ENCODE assay signal across 8 cellular contexts in genomic region chr9:91361294-91362201, GRCh38. TPM values are rescaled to one million over a fixed set of nuclear protein-coding genes. Genes with fewer than 3 reads are reported as not detected.
DNase-seq lines count a peak whose midpoint lies in the region; ATAC-seq, FAIRE-seq and TF ChIP-seq lines count a peak whose summit lies in the region.

A gene with protein sequence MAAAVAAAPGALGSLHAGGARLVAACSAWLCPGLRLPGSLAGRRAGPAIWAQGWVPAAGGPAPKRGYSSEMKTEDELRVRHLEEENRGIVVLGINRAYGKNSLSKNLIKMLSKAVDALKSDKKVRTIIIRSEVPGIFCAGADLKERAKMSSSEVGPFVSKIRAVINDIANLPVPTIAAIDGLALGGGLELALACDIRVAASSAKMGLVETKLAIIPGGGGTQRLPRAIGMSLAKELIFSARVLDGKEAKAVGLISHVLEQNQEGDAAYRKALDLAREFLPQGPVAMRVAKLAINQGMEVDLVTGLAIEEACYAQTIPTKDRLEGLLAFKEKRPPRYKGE (minus strand): TSS chr9:91361918. CDS start chr9:91361889, 29 bp downstream.

- FAIRE-seq in GM19239 (lab: Jason Lieb, UNC) = peak; percentile 66

- H3K9me3 Mint-ChIP-seq in CD4-positive, alpha-beta T cell = no peaks in the 10 kb centered on the region
- H3K9me3 Mint-ChIP-seq in endodermal cell = peaks cover 8% of the 10 kb centered on the region
- no peaks in the 10 kb centered on the region for H3K9me3 Mint-ChIP-seq in mesothelial cell of epicardium

- H3K4me1 ChIP-seq in NT2/D1 (ENCODE audit: insufficient read depth, insufficient read length) (peaks cover 5% of the 10 kb centered on the region), endodermal cell (ENCODE audit: control insufficient read depth, insufficient read depth, low read length) (peaks cover 2% of the 10 kb centered on the region)

- no peaks in the 10 kb centered on the region for H3K27me3 ChIP-seq in CD4-positive, alpha-beta T cell (ENCODE audit: control insufficient read depth, insufficient read depth, low read length)
- H3K27me3 ChIP-seq in NT2/D1 (ENCODE audit: insufficient read depth, insufficient read length) (no peaks in the 10 kb centered on the region), endodermal cell (ENCODE audit: control insufficient read depth, insufficient read depth, low read length, poor library complexity, severe bottlenecking) (no peaks in the 10 kb centered on the region)

- H3K36me3 ChIP-seq in NT2/D1 (ENCODE audit: insufficient read depth, insufficient read length, low read length) (peaks cover 11% of the 10 kb centered on the region), endodermal cell (ENCODE audit: control insufficient read depth, insufficient read depth, low read length) (peaks cover 13% of the 10 kb centered on the region)

- intact Hi-C loops in CD4-positive, alpha-beta T cell (cut with DNase I, micrococcal nuclease) = loop anchor here (2.0 to 10.0 kb wide), 4 partner anchors 61 to 259 kb away; partner anchors contain the start of gene NFIL3 (in 1 of the 2)

- 1 to 3% methylated on average over 26 to 86 of the region's 86 CpGs for WGBS in endodermal cell (ENCODE audit: insufficient coverage in 1 of 2, insufficient read length in 1 of 2), 2 experiments

- peak within 1 kb of the TSS; percentile 58 for H3K27ac ChIP-seq in CD4-positive, alpha-beta T cell (ENCODE audit: low read depth, low read length)
- H3K27ac ChIP-seq in endodermal cell (ENCODE audit: low read depth, low read length) = peak within 1 kb of the TSS; percentile 68

- no peaks in the 10 kb centered on the region for H3K9me3 ChIP-seq in CD4-positive, alpha-beta T cell (ENCODE audit: control insufficient read depth, low read length)
- H3K9me3 ChIP-seq in NT2/D1 (ENCODE audit: insufficient read depth, low read length) (peaks cover 24% of the 10 kb centered on the region), endodermal cell (ENCODE audit: control insufficient read depth, low read length) (peaks cover 6% of the 10 kb centered on the region)

- peak within 1 kb of the TSS; percentile 99 for H3K4me3 Mint-ChIP-seq in CD4-positive, alpha-beta T cell
- H3K4me3 Mint-ChIP-seq in endodermal cell (peak within 1 kb of the TSS; percentile 95), mesothelial cell of epicardium (peak within 1 kb of the TSS; percentile 96)

- peaks cover 24% of the 10 kb centered on the region for H3K36me3 Mint-ChIP-seq in CD4-positive, alpha-beta T cell (ENCODE audit: low read depth)
- H3K36me3 Mint-ChIP-seq in endodermal cell (ENCODE audit: low read depth) = peaks cover 8% of the 10 kb centered on the region
- H3K36me3 Mint-ChIP-seq in mesothelial cell of epicardium = no peaks in the 10 kb centered on the region

- CTCF ChIA-PET in CD4-positive, alpha-beta T cell (lab: Charles Lee) = no interaction called here

- no peaks in the 10 kb centered on the region for H3K27me3 Mint-ChIP-seq in CD4-positive, alpha-beta T cell
- no peaks in the 10 kb centered on the region for H3K27me3 Mint-ChIP-seq in endodermal cell (ENCODE audit: insufficient read depth)
- H3K27me3 Mint-ChIP-seq in mesothelial cell of epicardium (ENCODE audit: low read depth) = no peaks in the 10 kb centered on the region

- no peak for TF ChIP-seq CTCF in CD4-positive, alpha-beta T cell (IDR thresholded peaks at IDR 0.05)
- TF ChIP-seq CTCF in endodermal cell (conservative IDR thresholded peaks at IDR 0.05) (peak; percentile 55), mesothelial cell of epicardium (IDR thresholded peaks at IDR 0.05; ENCODE audit: unreplicated experiment) (peak; percentile 35)

- H3K9ac ChIP-seq in NT2/D1 (ENCODE audit: insufficient read length, low read depth) = peak within 1 kb of the TSS; percentile 94
- peak within 1 kb of the TSS; percentile 72 for H3K9ac ChIP-seq in endodermal cell (ENCODE audit: extremely low read depth, low read length, poor library complexity, severe bottlenecking)

- H3K4me1 Mint-ChIP-seq in CD4-positive, alpha-beta T cell (ENCODE audit: low read depth) = peaks cover 50% of the 10 kb centered on the region
- H3K4me1 Mint-ChIP-seq in endodermal cell = peaks cover 17% of the 10 kb centered on the region
- peaks cover 24% of the 10 kb centered on the region for H3K4me1 Mint-ChIP-seq in mesothelial cell of epicardium

- peak within 1 kb of the TSS; percentile 91 for H3K27ac Mint-ChIP-seq in CD4-positive, alpha-beta T cell
- H3K27ac Mint-ChIP-seq in endodermal cell (peak within 1 kb of the TSS; percentile 98), mesothelial cell of epicardium (peak within 1 kb of the TSS; percentile 96)

- peak; percentile 73 to 87 (median 80) for DNase-seq in CD4-positive, alpha-beta T cell
- DNase-seq in GM19239 (ENCODE audit: insufficient read length, low spot score) (peak; percentile 86), NT2/D1 (ENCODE audit: low read depth, low spot score) (peak; percentile 72), endodermal cell (peak; percentile 94), mesothelial cell of epicardium (ENCODE audit: low spot score in 2 of 2, unreplicated experiment in 2 of 2) (peak; percentile 80 to 92)
- peak; percentile 36 for DNase-seq in activated CD8-positive, alpha-beta memory T cell treated with anti-CD3 and anti-CD28 coated beads, Interleukin-2, amount 50 U/mL, for 24 hours (ENCODE audit: extremely low read depth)
- DNase-seq in stimulated activated CD8-positive, alpha-beta memory T cell treated with anti-CD3 and anti-CD28 coated beads, Interleukin-15, amount 100 ng/mL, for 4 hours (ENCODE audit: low read depth in 2 of 2) = peak; percentile 64 to 74

- POLR2A ChIA-PET in CD4-positive, alpha-beta T cell (lab: Charles Lee) = interaction anchor here (0.6 to 1.7 kb wide), 4 partner anchors 26 to 168 kb away, joined by 3 to 9 read pairs (median 4); partner anchors contain the start of gene NFIL3

- ATAC-seq in CD4-positive, alpha-beta T cell (ENCODE audit: poor library complexity) = peak; percentile 96
- peak; percentile 79 for ATAC-seq in HG03442 (IDR thresholded peaks at IDR 0.05; ENCODE audit: unreplicated experiment)

- H3K4me3 ChIP-seq in NT2/D1 (ENCODE audit: insufficient read length, low read depth) = peak within 1 kb of the TSS; percentile 96
- H3K4me3 ChIP-seq in endodermal cell (ENCODE audit: low read length) = peak within 1 kb of the TSS; percentile 97

RNA-seq across cellular contexts. Expression of the gene that starts here (rescaled TPM):
- 10 to 100 TPM; 16.2 to 17.4 TPM for total RNA-seq in CD4-positive, alpha-beta T cell
- total RNA-seq in endodermal cell (10 to 100 TPM; 23.0 to 23.5 TPM), mesothelial cell of epicardium (23.7 to 24.8 TPM (median 24.1 TPM) in 3 replicates)
- 15.3 TPM for polyA plus RNA-seq in endodermal cell (2013, experiment 1 of 2)
- 14.4 TPM for polyA plus RNA-seq in endodermal cell (2013, experiment 2 of 2)

Comparison
In these comparisons a context has a peak if more than half of its experiments do, and no peak if none do; other contexts are left out.
1. Peak in every context shown above with its lines: DNase-seq, ATAC-seq, H3K4me3 ChIP-seq and H3K27ac ChIP-seq.
2. DNase-seq: peak in every context shown above with its lines; median percentile 94 in endodermal cell; 86 in GM19239; 86 in mesothelial cell of epicardium; 80 in CD4-positive, alpha-beta T cell; 72 in NT2/D1; 69 in stimulated activated CD8-positive, alpha-beta memory T cell treated with anti-CD3 and anti-CD28 coated beads, Interleukin-15, amount 100 ng/mL, for 4 hours; 36 in activated CD8-positive, alpha-beta memory T cell treated with anti-CD3 and anti-CD28 coated beads, Interleukin-2, amount 50 U/mL, for 24 hours.